8 cellular contexts compared by ENCODE assay signal in the genomic region with DNA sequence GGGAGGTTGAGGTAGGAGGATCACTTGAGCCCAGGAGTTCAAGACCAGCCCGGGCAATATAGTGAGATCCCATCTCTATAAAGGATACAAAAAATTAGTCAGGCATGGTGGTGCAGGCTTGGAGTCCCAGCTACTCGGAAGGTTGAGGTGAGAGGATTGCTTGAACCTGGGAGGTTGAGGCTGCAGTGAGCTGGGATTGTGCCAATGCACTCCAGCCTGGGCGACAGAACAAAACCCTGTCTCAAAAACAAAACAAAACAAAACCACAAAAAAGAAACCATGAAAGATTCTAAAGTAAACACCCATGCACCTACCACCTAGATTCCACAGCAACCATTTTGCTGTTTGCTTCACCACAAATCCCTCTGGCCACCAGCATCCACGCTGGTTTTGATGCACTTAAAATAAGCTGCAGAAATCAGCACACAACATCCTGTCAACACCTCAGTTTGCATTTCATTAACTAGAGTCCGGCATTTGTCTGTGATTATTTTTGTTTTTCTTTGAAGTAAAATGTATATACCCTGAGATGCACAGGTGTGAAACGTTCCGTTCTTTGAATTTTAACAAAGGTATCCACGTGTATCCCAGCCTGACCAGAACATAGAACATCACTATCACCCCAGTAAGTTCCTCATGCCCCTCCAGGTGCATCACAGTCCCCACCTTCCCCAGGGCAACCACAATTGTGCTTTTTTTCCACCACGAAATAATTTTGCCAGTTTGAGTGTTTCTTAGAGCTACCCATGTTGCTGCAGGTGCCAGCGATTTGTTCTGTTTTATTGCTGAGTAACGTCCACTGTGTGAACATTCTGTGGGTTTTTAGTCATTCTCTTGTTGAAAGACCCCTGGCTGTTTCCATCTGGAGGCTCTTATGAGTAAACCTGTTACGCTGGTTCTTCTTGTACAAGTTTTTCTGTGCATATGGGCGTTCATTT.
A peak's percentile ranks its signal among the peaks of the same experiment; 100 is the strongest.
DNase-seq lines count a peak whose midpoint lies in the region; ATAC-seq and TF ChIP-seq lines count a peak whose summit lies in the region.

No MANE protein-coding gene starts in this region.

- DNase-seq in GM12864 (ENCODE audit: low read depth) (no peak), Peyer's patch (peak in 2 of 3 donors; percentile 69 to 81), MCF 10A (ENCODE audit: unreplicated experiment) (no peak), osteoblast (ENCODE audit: insufficient read length, low spot score, missing footprints) (peak; percentile 1), cortex of kidney (lab: John Stamatoyannopoulos, UW) (no peak), putamen (ENCODE audit: low spot score) (no peak), NCI-H69 (lab: John Stamatoyannopoulos, UW) (no peak)

- no peak overlapping the region for H2AFZ ChIP-seq in osteoblast (ENCODE audit: low read length)

- H3K27me3 Mint-ChIP-seq in MCF 10A (ENCODE audit: insufficient read depth, unreplicated experiment), result no peaks in the 10 kb centered on the region

- H3K9me3 Mint-ChIP-seq in MCF 10A (ENCODE audit: unreplicated experiment), result no peaks in the 10 kb centered on the region

- H3K36me3 ChIP-seq in Peyer's patch (no peaks in the 10 kb centered on the region), osteoblast (ENCODE audit: insufficient read depth, low read length) (peaks cover 19% of the 10 kb centered on the region)

- peak overlapping the region; percentile 54 for H3K4me2 ChIP-seq in osteoblast (ENCODE audit: insufficient read depth, low read length)

- H3K4me1 ChIP-seq in Peyer's patch (peaks cover 4 to 45% (median 11%) of the 10 kb centered on the region in 4 donors), osteoblast (ENCODE audit: insufficient read depth, low read length) (peaks cover 17% of the 10 kb centered on the region)

- peaks cover 18% of the 10 kb centered on the region for H3K36me3 Mint-ChIP-seq in MCF 10A (ENCODE audit: insufficient read depth, unreplicated experiment)

- H3K27me3 ChIP-seq in Peyer's patch (no peaks in the 10 kb centered on the region), osteoblast (ENCODE audit: insufficient read depth, low read length) (no peaks in the 10 kb centered on the region)

- H3K4me3 ChIP-seq in GM12864 (ENCODE audit: low read depth, low read length), result peak overlapping the region; percentile 32; the same call in 1 of the 2 replicates
- peak overlapping the region in 2 of 4 donors; percentile 9 to 35 for H3K4me3 ChIP-seq in Peyer's patch
- H3K4me3 ChIP-seq in osteoblast (ENCODE audit: insufficient read depth, low read length), result no peak overlapping the region

- CTCF ChIA-PET in MCF 10A (lab: Yijun Ruan, JAX), result interaction anchor here (0.6 to 3.9 kb wide), 17 partner anchors 12 to 784 kb away, joined by 3 to 35 read pairs (median 4); no protein-coding TSS in a partner anchor

- TF ChIP-seq CTCF in GM12864 (IDR thresholded peaks at IDR 0.05; ENCODE audit: low read depth, low read length, missing control alignments) (no peak), Peyer's patch (IDR thresholded peaks at IDR 0.05) (no peak), MCF 10A (IDR thresholded peaks at IDR 0.05; ENCODE audit: unreplicated experiment) (no peak), osteoblast (IDR thresholded peaks at IDR 0.05; ENCODE audit: extremely low read depth, low read depth, low read length) (no peak)

- no TSS peak for BruUV-seq in MCF 10A (replicated peaks; lab: Mats Ljungman, UMichigan)

- POLR2A ChIA-PET in MCF 10A (lab: Yijun Ruan, JAX), result interaction anchor here (0.6 to 2.5 kb wide), 16 partner anchors 9 to 207 kb away, joined by 3 to 16 read pairs (median 5); no protein-coding TSS in a partner anchor

- H3K9me3 ChIP-seq in Peyer's patch, result no peaks in the 10 kb centered on the region
- peaks cover 5% of the 10 kb centered on the region for H3K9me3 ChIP-seq in osteoblast (ENCODE audit: low read depth, low read length)

- peaks cover 92% of the 10 kb centered on the region for H3K79me2 ChIP-seq in osteoblast (ENCODE audit: insufficient read depth, low read length)

- peaks cover 58% of the 10 kb centered on the region for H4K20me1 ChIP-seq in osteoblast (ENCODE audit: insufficient read depth, low read length)

- ATAC-seq in GM21381 (IDR thresholded peaks at IDR 0.05; ENCODE audit: unreplicated experiment), result no peak

- H3K4me1 Mint-ChIP-seq in MCF 10A (ENCODE audit: insufficient read depth, unreplicated experiment), result peaks cover 32% of the 10 kb centered on the region

- H3K4me3 Mint-ChIP-seq in MCF 10A (ENCODE audit: unreplicated experiment), result peak overlapping the region; percentile 22

- intact Hi-C loops in MCF 10A (cut with micrococcal nuclease), result loop anchor here (5.0 to 10.0 kb wide), 2 partner anchors 145 to 682 kb away; no protein-coding TSS in a partner anchor

- no peak for TF ChIP-seq POLR2A in Peyer's patch (IDR thresholded peaks at IDR 0.05)

- H3K27ac ChIP-seq in Peyer's patch (peak overlapping the region; percentile 55 to 88 (median 66)), osteoblast (ENCODE audit: low read depth, low read length) (peak overlapping the region; percentile 85)

- peak overlapping the region; percentile 46 for H3K27ac Mint-ChIP-seq in MCF 10A (ENCODE audit: low read depth, unreplicated experiment)

Comparison
In these comparisons a context has a peak if more than half of its experiments do, and no peak if none do; other contexts are left out.
1. DNase-seq: peak in Peyer's patch (2 of 3) and osteoblast (single experiment); none in GM12864 (single experiment), MCF 10A (single experiment), cortex of kidney (single experiment), putamen (single experiment) and NCI-H69 (single experiment).